ENCODE assay signal across 11 cellular contexts in genomic region chr15:92667291-92667904, GRCh38. TPM values are rescaled to one million over a fixed set of nuclear protein-coding genes. Genes with fewer than 3 reads are reported as not detected.
DNase-seq lines count a peak whose midpoint lies in the region; ATAC-seq and TF ChIP-seq lines count a peak whose summit lies in the region.
"Had no signal": no experiment of that assay in that cellular context is flagged by ENCODE, and none has a peak within 500 bp of the region (broad histone marks: within the 10 kb centered on the region; RNA-seq: fewer than 3 reads in every experiment).

No MANE protein-coding gene starts in this region.

- H3K27ac ChIP-seq in Panc1 (ENCODE audit: low read length) (peak overlapping the region; percentile 75), transverse colon (peak overlapping the region; percentile 69 to 76 (median 70))

- H3K27me3 Mint-ChIP-seq in activated T-cell treated with anti-CD3 and anti-CD28 coated beads, Interleukin-2, amount 50 U/mL, for 4 hours (ENCODE audit: low read depth): peaks cover 13% of the 10 kb centered on the region

- no peaks in the 10 kb centered on the region for H3K36me3 Mint-ChIP-seq in activated T-cell treated with anti-CD3 and anti-CD28 coated beads, Interleukin-2, amount 50 U/mL, for 4 hours (ENCODE audit: insufficient read depth)
- H3K36me3 Mint-ChIP-seq: natural killer cell treated with Interleukin-12 subunit alpha and Interleukin-12 subunit beta and Interleukin-15 and Interleukin-18, amount 100 ng/mL, for 72 hours had no signal

- BruUV-seq in Panc1 (replicated peaks; lab: Mats Ljungman, UMichigan): no TSS peak

- CTCF ChIA-PET in Panc1 (lab: Charles Lee): no interaction called here

- TF ChIP-seq EP300 in transverse colon (IDR thresholded peaks at IDR 0.05; ENCODE audit: low read depth): no peak

- H3K9me3 Mint-ChIP-seq in activated T-cell treated with anti-CD3 and anti-CD28 coated beads, Interleukin-2, amount 50 U/mL, for 4 hours: no peaks in the 10 kb centered on the region
- H3K9me3 Mint-ChIP-seq: natural killer cell treated with Interleukin-12 subunit alpha and Interleukin-12 subunit beta and Interleukin-15 and Interleukin-18, amount 100 ng/mL, for 72 hours had no signal

- intact Hi-C loops in Panc1 (cut with micrococcal nuclease; ENCODE audit: unreplicated experiment) (no loop called here), transverse colon (cut with DNase I; ENCODE audit: low total_unique reads) (loop anchor here (10.0 kb wide), 1 partner anchor 53 kb away; no protein-coding TSS in a partner anchor)

- H3K27me3 ChIP-seq in Panc1 (ENCODE audit: control insufficient read depth, insufficient read depth, low read length): no peaks in the 10 kb centered on the region
- no peaks in the 10 kb centered on the region for H3K27me3 ChIP-seq in transverse colon

- H3K36me3 ChIP-seq in Panc1 (ENCODE audit: control insufficient read depth, insufficient read depth, low read length) (no peaks in the 10 kb centered on the region), transverse colon (no peaks in the 10 kb centered on the region)

- TF ChIP-seq POLR2A in transverse colon (IDR thresholded peaks at IDR 0.05): no peak

- no peaks in the 10 kb centered on the region for H3K9me3 ChIP-seq in Panc1 (ENCODE audit: control insufficient read depth, insufficient read depth, low read depth, low read length)
- no peaks in the 10 kb centered on the region for H3K9me3 ChIP-seq in iPS-18c (ENCODE audit: control insufficient read depth, insufficient read depth, low read length)
- H3K9me3 ChIP-seq in transverse colon: no peaks in the 10 kb centered on the region

- 24 to 33% methylated on average over 6 to 13 of the region's 13 CpGs for WGBS in transverse colon (ENCODE audit: low coverage in 1 of 2), 2 donors

- POLR2A ChIA-PET in Panc1 (lab: Charles Lee): interaction anchor here (0.6 kb wide), 1 partner anchor 43 kb away, joined by 3 read pairs; no protein-coding TSS in a partner anchor

- H3K4me1 ChIP-seq in Panc1 (ENCODE audit: control insufficient read depth, insufficient read depth, low read length) (peaks cover 48% of the 10 kb centered on the region), transverse colon (peaks cover 10 to 38% (median 22%) of the 10 kb centered on the region in 4 donors)

- peaks cover 6% of the 10 kb centered on the region for H3K4me1 Mint-ChIP-seq in activated T-cell treated with anti-CD3 and anti-CD28 coated beads, Interleukin-2, amount 50 U/mL, for 4 hours (ENCODE audit: low read depth)

- ATAC-seq in Panc1 (peak; percentile 70), HG03442 (IDR thresholded peaks at IDR 0.05; ENCODE audit: unreplicated experiment) (no peak)
- no peak for ATAC-seq in activated T-cell treated with anti-CD3 and anti-CD28 coated beads, Interleukin-2, amount 50 U/mL, for 4 hours
- ATAC-seq: natural killer cell treated with Interleukin-12 subunit alpha and Interleukin-12 subunit beta and Interleukin-15 and Interleukin-18, amount 100 ng/mL, for 72 hours had no signal

- H3K4me3 ChIP-seq in Panc1 (ENCODE audit: low read depth in 2 of 2, low read length in 2 of 2) (peak overlapping the region; percentile 6 to 26; a peak in 2 of 4 replicates), iPS-18c (ENCODE audit: insufficient read depth, low read depth, low read length) (peak overlapping the region; percentile 29), transverse colon (no peak overlapping the region)

- DNase-seq in NCI-H1417 treated with DMSO at 0.1 percent for 48 hours (lab: John Stamatoyannopoulos, UW): peak; percentile 31
- DNase-seq in Panc1 (ENCODE audit: low read depth, low spot score): no peak
- DNase-seq in transverse colon: no peak
- no peak for DNase-seq in cortex of kidney (lab: John Stamatoyannopoulos, UW)
- no peak for DNase-seq in activated T-cell treated with anti-CD3 and anti-CD28 coated beads, Interleukin-2, amount 50 U/mL, for 4 hours
- DNase-seq: activated naive CD4-positive, alpha-beta T cell; KBM-7; T-helper 1 cell had no signal

- in situ Hi-C loops in Panc1 (cut with HindIII; ENCODE audit: low pct_unique_long_range_greater_than_20kb, low sequenced_read_pairs): no loop called here
- in situ Hi-C loops in transverse colon (cut with MboI; ENCODE audit: low pct_ligation_motif_present in 1 of 4, low pct_unique_long_range_greater_than_20kb in 1 of 4, low sequenced_read_pairs in 3 of 4): no loop called here

- TF ChIP-seq CTCF in Panc1 (IDR thresholded peaks at IDR 0.05) (no peak), transverse colon (IDR thresholded peaks at IDR 0.05) (no peak)

- no peak overlapping the region for H3K4me3 Mint-ChIP-seq in activated T-cell treated with anti-CD3 and anti-CD28 coated beads, Interleukin-2, amount 50 U/mL, for 4 hours
- H3K4me3 Mint-ChIP-seq: natural killer cell treated with Interleukin-12 subunit alpha and Interleukin-12 subunit beta and Interleukin-15 and Interleukin-18, amount 100 ng/mL, for 72 hours had no signal

RNA-seq across cellular contexts. Expression of gene FAM174B, which starts 11.8 kb away (rescaled TPM):
- 30.7 TPM for total RNA-seq in Panc1 (2021; ENCODE audit: unreplicated experiment)
- polyA plus RNA-seq in Panc1 (2012; ENCODE audit: insufficient read length): 22.5 TPM
- total RNA-seq in transverse colon: 10 to 100 TPM; 15.4 to 75.2 (median 18.3) TPM
- total RNA-seq in activated T-cell treated with anti-CD3 and anti-CD28 coated beads, Interleukin-2, amount 50 U/mL, for 4 hours: 1 to 10 TPM; 2.7 to 6.2 (median 3.6) TPM

Comparison
In these comparisons a context has a peak if more than half of its experiments do, and no peak if none do; other contexts are left out.
1. H3K4me3 ChIP-seq: peak in Panc1 (2 of 2) and iPS-18c (single experiment); none in transverse colon (0 of 4).